1 cellular context compared by ENCODE assay signal in genomic region chr19:29855771-29856510, GRCh38.
TF ChIP-seq lines count a peak whose summit lies in the region.

No MANE protein-coding gene starts in this region.

TF ChIP-seq in GM23338, 12 proteins besides CTCF, POLR2A, EP300 and RAD21 (continued from another document):
- TF ChIP-seq, protein P1, sequence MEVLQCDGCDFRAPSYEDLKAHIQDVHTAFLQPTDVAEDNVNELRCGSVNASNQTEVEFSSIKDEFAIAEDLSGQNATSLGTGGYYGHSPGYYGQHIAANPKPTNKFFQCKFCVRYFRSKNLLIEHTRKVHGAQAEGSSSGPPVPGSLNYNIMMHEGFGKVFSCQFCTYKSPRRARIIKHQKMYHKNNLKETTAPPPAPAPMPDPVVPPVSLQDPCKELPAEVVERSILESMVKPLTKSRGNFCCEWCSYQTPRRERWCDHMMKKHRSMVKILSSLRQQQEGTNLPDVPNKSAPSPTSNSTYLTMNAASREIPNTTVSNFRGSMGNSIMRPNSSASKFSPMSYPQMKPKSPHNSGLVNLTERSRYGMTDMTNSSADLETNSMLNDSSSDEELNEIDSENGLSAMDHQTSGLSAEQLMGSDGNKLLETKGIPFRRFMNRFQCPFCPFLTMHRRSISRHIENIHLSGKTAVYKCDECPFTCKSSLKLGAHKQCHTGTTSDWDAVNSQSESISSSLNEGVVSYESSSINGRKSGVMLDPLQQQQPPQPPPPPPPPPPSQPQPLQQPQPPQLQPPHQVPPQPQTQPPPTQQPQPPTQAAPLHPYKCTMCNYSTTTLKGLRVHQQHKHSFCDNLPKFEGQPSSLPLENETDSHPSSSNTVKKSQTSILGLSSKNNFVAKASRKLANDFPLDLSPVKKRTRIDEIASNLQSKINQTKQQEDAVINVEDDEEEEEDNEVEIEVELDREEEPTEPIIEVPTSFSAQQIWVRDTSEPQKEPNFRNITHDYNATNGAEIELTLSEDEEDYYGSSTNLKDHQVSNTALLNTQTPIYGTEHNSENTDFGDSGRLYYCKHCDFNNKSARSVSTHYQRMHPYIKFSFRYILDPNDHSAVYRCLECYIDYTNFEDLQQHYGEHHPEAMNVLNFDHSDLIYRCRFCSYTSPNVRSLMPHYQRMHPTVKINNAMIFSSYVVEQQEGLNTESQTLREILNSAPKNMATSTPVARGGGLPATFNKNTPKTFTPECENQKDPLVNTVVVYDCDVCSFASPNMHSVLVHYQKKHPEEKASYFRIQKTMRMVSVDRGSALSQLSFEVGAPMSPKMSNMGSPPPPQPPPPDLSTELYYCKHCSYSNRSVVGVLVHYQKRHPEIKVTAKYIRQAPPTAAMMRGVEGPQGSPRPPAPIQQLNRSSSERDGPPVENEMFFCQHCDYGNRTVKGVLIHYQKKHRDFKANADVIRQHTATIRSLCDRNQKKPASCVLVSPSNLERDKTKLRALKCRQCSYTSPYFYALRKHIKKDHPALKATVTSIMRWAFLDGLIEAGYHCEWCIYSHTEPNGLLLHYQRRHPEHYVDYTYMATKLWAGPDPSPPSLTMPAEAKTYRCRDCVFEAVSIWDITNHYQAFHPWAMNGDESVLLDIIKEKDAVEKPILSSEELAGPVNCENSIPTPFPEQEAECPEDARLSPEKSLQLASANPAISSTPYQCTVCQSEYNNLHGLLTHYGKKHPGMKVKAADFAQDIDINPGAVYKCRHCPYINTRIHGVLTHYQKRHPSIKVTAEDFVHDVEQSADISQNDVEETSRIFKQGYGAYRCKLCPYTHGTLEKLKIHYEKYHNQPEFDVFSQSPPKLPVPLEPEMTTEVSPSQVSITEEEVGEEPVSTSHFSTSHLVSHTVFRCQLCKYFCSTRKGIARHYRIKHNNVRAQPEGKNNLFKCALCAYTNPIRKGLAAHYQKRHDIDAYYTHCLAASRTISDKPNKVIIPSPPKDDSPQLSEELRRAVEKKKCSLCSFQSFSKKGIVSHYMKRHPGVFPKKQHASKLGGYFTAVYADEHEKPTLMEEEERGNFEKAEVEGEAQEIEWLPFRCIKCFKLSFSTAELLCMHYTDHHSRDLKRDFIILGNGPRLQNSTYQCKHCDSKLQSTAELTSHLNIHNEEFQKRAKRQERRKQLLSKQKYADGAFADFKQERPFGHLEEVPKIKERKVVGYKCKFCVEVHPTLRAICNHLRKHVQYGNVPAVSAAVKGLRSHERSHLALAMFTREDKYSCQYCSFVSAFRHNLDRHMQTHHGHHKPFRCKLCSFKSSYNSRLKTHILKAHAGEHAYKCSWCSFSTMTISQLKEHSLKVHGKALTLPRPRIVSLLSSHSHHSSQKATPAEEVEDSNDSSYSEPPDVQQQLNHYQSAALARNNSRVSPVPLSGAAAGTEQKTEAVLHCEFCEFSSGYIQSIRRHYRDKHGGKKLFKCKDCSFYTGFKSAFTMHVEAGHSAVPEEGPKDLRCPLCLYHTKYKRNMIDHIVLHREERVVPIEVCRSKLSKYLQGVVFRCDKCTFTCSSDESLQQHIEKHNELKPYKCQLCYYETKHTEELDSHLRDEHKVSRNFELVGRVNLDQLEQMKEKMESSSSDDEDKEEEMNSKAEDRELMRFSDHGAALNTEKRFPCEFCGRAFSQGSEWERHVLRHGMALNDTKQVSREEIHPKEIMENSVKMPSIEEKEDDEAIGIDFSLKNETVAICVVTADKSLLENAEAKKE (CRISPR knock-in tag; IDR thresholded peaks at IDR 0.05) = no peak
- no peak for TF ChIP-seq REST (IDR thresholded peaks at IDR 0.05; ENCODE audit: unreplicated experiment)
- TF ChIP-seq, protein P2, sequence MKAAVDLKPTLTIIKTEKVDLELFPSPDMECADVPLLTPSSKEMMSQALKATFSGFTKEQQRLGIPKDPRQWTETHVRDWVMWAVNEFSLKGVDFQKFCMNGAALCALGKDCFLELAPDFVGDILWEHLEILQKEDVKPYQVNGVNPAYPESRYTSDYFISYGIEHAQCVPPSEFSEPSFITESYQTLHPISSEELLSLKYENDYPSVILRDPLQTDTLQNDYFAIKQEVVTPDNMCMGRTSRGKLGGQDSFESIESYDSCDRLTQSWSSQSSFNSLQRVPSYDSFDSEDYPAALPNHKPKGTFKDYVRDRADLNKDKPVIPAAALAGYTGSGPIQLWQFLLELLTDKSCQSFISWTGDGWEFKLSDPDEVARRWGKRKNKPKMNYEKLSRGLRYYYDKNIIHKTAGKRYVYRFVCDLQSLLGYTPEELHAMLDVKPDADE (IDR thresholded peaks at IDR 0.05) = no peak
- TF ChIP-seq STAT1 (IDR thresholded peaks at IDR 0.05; ENCODE audit: unreplicated experiment) = no peak
- TF ChIP-seq ZNF114 (CRISPR knock-in tag; IDR thresholded peaks at IDR 0.05) = no peak
- no peak for TF ChIP-seq POLR2AphosphoS5 (IDR thresholded peaks at IDR 0.05; ENCODE audit: low read depth)
- TF ChIP-seq JUNB (IDR thresholded peaks at IDR 0.05; ENCODE audit: unreplicated experiment) = no peak
- no peak for TF ChIP-seq ZNF331 (CRISPR knock-in tag; IDR thresholded peaks at IDR 0.05; ENCODE audit: low read depth)
TF ChIP-seq in GM23338: peak in this region for 0.
